33 cellular contexts compared by ENCODE assay signal in the genomic region with DNA sequence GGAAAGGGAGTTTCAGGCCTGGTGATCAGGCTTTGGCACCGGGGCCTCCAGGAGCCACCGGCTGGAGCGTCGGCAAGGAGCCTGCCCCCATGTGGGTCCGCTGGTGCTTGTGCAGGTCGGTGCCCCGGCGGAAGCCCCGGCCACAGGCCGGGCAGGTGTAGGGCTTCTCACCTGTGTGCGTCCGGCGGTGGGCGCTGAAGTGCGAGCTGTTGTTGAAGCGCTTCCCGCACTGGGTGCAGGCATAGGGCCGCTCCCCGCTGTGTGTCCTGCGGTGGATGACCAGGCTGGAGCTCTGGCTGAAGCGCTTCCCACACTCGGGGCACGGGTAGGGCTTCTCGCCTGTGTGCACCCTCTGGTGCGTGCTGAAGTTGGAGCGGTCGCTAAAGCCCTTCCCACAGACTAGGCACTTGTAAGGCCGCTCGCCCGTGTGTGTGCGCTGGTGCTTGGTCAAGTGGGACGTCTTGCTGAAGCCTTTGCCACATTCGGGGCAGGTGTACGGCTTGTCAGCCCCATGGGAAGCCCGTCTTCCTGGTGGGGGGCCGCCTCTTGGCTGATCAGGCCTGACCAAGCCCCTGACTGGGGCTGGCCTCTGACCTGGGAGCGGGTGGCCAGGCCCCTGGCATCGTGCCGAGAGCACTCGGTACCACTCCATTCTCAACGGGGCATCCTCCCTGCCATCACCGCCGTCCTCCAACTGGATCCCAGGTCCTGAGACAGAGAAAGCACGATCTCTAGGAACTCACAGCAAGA. TPM values are rescaled to one million over a fixed set of nuclear protein-coding genes. Genes with fewer than 3 reads are reported as not detected.
"Had no signal": no experiment of that assay in that cellular context is flagged by ENCODE, and none has a peak within 500 bp of the region (broad histone marks: within the 10 kb centered on the region; RNA-seq: fewer than 3 reads in every experiment).

No MANE protein-coding gene starts in this region.

- H3K27me3 Mint-ChIP-seq: activated B cell treated with CpG ODN at 0.5 μM for 24 hours; activated CD4-positive, alpha-beta memory T cell treated with anti-CD3 and anti-CD28 coated beads, Interleukin-2, amount 10 ng/mL, durations not matched to agents 7 days and 5 days; activated naive CD4-positive, alpha-beta T cell treated with anti-CD3 and anti-CD28 coated beads, Interleukin-2, amount 50 U/mL, for 24 hours; activated naive CD8-positive, alpha-beta T cell treated with anti-CD3 and anti-CD28 coated beads, Interleukin-2, amount 10 ng/mL, durations not matched to agents 7 days and 5 days; activated T-cell treated with anti-CD3 and anti-CD28 coated beads, Interleukin-2, amount 50 U/mL, for 24 hours had no signal

- H3K9me3 Mint-ChIP-seq: activated naive CD4-positive, alpha-beta T cell treated with anti-CD3 and anti-CD28 coated beads, Interleukin-2, amount 50 U/mL, for 24 hours; activated naive CD8-positive, alpha-beta T cell treated with anti-CD3 and anti-CD28 coated beads, Interleukin-2, amount 10 ng/mL, durations not matched to agents 7 days and 5 days; activated T-cell treated with anti-CD3 and anti-CD28 coated beads, Interleukin-2, amount 50 U/mL, for 24 hours had no signal

- H3K27ac ChIP-seq: ascending aorta, cardiac muscle cell, VCaP had no signal

- H3K9me3 ChIP-seq: ascending aorta had no signal

- H3K27me3 ChIP-seq: ascending aorta, cardiac muscle cell had no signal

- H3K4me3 ChIP-seq: ascending aorta, cardiac muscle cell had no signal

- DNase-seq: activated B cell treated with CpG ODN at 0.5 μM for 24 hours; activated CD4-positive, alpha-beta memory T cell treated with anti-CD3 and anti-CD28 coated beads, Interleukin-2, amount 10 ng/mL, durations not matched to agents 7 days and 5 days; activated CD4-positive, alpha-beta T cell treated with anti-CD3 and anti-CD28 coated beads for 4 hours; activated CD4-positive, CD25-positive, alpha-beta regulatory T cell treated with anti-CD3 and anti-CD28 coated beads, Interleukin-2, amount 50 U/mL, for 72 hours; activated CD8-positive, alpha-beta memory T cell treated with anti-CD3 and anti-CD28 coated beads for 24 hours; activated gamma-delta T cell; activated naive CD4-positive, alpha-beta T cell treated with Interleukin-2 at 50 U/mL for 16 hours; activated naive CD8-positive, alpha-beta T cell treated with anti-CD3 and anti-CD28 coated beads, Interleukin-2, amount 10 ng/mL, durations not matched to agents 7 days and 5 days; activated T-cell treated with anti-CD3 and anti-CD28 coated beads, Interleukin-2, amount 50 U/mL, for 24 hours; amygdala; NCI-H1092 treated with DMSO at 0.1 percent for 48 hours; NCI-H1417; NCI-H146; NCI-H187 treated with DMSO at 0.1 percent for 48 hours; NCI-H2081 treated with DMSO at 0.1 percent for 48 hours; NCI-H345; NCI-H524 treated with DMSO at 0.1 percent for 48 hours; NCI-H748 treated with DMSO at 0.1 percent for 48 hours; NK-92 treated with Interleukin-12 subunit alpha and Interleukin-12 subunit beta, amount 100 ng/mL, for 24 hours; OCI-M1; Right ventricle myocardium superior; SW 1271; T-helper 1 cell; T-helper 2 cell; T-helper 9 cell had no signal

- H3K27ac Mint-ChIP-seq: activated B cell treated with CpG ODN at 0.5 μM for 24 hours; activated CD4-positive, alpha-beta memory T cell treated with anti-CD3 and anti-CD28 coated beads, Interleukin-2, amount 10 ng/mL, durations not matched to agents 7 days and 5 days; activated naive CD4-positive, alpha-beta T cell treated with anti-CD3 and anti-CD28 coated beads, Interleukin-2, amount 50 U/mL, for 24 hours; activated naive CD8-positive, alpha-beta T cell treated with anti-CD3 and anti-CD28 coated beads, Interleukin-2, amount 10 ng/mL, durations not matched to agents 7 days and 5 days; activated T-cell treated with anti-CD3 and anti-CD28 coated beads, Interleukin-2, amount 50 U/mL, for 24 hours; activated T-helper 2 cell treated with anti-CD3 and anti-CD28 coated beads, Interferon-gamma antibody, Interleukin-2, Interleukin-4, amounts not matched to agents 10 μg/mL and 5 μg/mL and 100 μg/mL, durations not matched to agents 14 hours and 24 hours and 36 hours had no signal

- H3K4me1 ChIP-seq: ascending aorta had no signal

- H3K4me3 Mint-ChIP-seq: activated B cell treated with CpG ODN at 0.5 μM for 24 hours; activated CD4-positive, alpha-beta memory T cell treated with anti-CD3 and anti-CD28 coated beads, Interleukin-2, amount 10 ng/mL, durations not matched to agents 7 days and 5 days; activated naive CD4-positive, alpha-beta T cell treated with anti-CD3 and anti-CD28 coated beads, Interleukin-2, amount 50 U/mL, for 24 hours; activated naive CD8-positive, alpha-beta T cell treated with anti-CD3 and anti-CD28 coated beads, Interleukin-2, amount 10 ng/mL, durations not matched to agents 7 days and 5 days; activated T-cell treated with anti-CD3 and anti-CD28 coated beads, Interleukin-2, amount 50 U/mL, for 24 hours had no signal

RNA-seq across cellular contexts. Expression of gene DNAAF8, which starts 18.2 kb away (rescaled TPM):
- total RNA-seq: activated CD4-positive, alpha-beta memory T cell treated with anti-CD3 and anti-CD28 coated beads, Interleukin-2, amount 10 ng/mL, durations not matched to agents 7 days and 5 days; ascending aorta had no signal

RNA-seq across cellular contexts. Expression of gene SEPTIN12, which starts 35.6 kb away (rescaled TPM):
- total RNA-seq: activated B cell treated with CpG ODN at 0.5 μM for 24 hours; activated CD4-positive, alpha-beta memory T cell treated with anti-CD3 and anti-CD28 coated beads, Interleukin-2, amount 10 ng/mL, durations not matched to agents 7 days and 5 days; activated naive CD8-positive, alpha-beta T cell treated with anti-CD3 and anti-CD28 coated beads, Interleukin-2, amount 10 ng/mL, durations not matched to agents 7 days and 5 days; activated T-helper 2 cell treated with anti-CD3 and anti-CD28 coated beads, Interferon-gamma antibody, Interleukin-2, Interleukin-4, amounts not matched to agents 10 μg/mL and 5 μg/mL and 100 μg/mL, durations not matched to agents 14 hours and 24 hours and 36 hours; ascending aorta; M059J; NCI-H460; Right ventricle myocardium superior had no signal
- polyA plus RNA-seq: adipose tissue had no signal

RNA-seq across cellular contexts. Expression of gene SMIM22, which starts 42.6 kb away (rescaled TPM):
- total RNA-seq: activated B cell treated with CpG ODN at 0.5 μM for 24 hours; activated CD4-positive, alpha-beta memory T cell treated with anti-CD3 and anti-CD28 coated beads, Interleukin-2, amount 10 ng/mL, durations not matched to agents 7 days and 5 days; activated naive CD8-positive, alpha-beta T cell treated with anti-CD3 and anti-CD28 coated beads, Interleukin-2, amount 10 ng/mL, durations not matched to agents 7 days and 5 days; activated T-helper 2 cell treated with anti-CD3 and anti-CD28 coated beads, Interferon-gamma antibody, Interleukin-2, Interleukin-4, amounts not matched to agents 10 μg/mL and 5 μg/mL and 100 μg/mL, durations not matched to agents 14 hours and 24 hours and 36 hours; ascending aorta; cardiac muscle cell; M059J; NCI-H460; Right ventricle myocardium superior had no signal
